Comparison of ENCODE assay signal across 13 cellular contexts in the genomic region with DNA sequence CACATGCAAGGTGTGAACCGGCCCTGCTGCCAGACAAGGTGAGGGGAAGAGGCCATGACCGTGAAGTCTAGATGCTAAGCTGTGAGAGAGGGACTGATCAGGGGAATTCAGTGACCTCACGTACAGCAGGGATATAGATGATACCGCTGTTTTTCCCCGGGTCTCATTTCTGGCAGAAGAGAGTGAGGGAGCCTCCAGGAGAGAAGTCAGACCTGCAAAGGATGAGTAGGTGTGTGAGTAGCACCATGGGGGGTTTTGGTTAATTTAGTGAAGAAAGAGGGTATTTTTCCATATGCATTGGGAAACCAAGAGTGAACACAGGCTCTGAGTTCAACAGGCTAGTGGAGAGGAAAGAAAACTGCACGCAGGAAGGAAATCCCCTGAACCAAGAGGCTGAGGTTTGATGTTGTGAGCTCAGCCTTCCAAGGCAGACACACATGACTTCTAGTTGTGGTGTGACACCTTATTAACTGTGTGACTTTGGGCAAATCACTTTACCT.
DNase-seq lines count a peak whose midpoint lies in the region; ATAC-seq and TF ChIP-seq lines count a peak whose summit lies in the region.
"Had no signal": no experiment of that assay in that cellular context is flagged by ENCODE, and none has a peak within 500 bp of the region (broad histone marks: within the 10 kb centered on the region; RNA-seq: fewer than 3 reads in every experiment).

No MANE protein-coding gene starts in this region.

- no peaks in the 10 kb centered on the region for H3K9me3 Mint-ChIP-seq in activated CD4-positive, alpha-beta T cell treated with anti-CD3 and anti-CD28 coated beads, Interleukin-2, amount 10 ng/mL, durations not matched to agents 24 days and 14 days
- H3K9me3 Mint-ChIP-seq in natural killer cell = no peaks in the 10 kb centered on the region

- H3K4me1 Mint-ChIP-seq in activated CD4-positive, alpha-beta T cell treated with anti-CD3 and anti-CD28 coated beads, Interleukin-2, amount 10 ng/mL, durations not matched to agents 24 days and 14 days = peaks cover 20% of the 10 kb centered on the region
- peaks cover 0 to 8% of the 10 kb centered on the region in 2 donors for H3K4me1 Mint-ChIP-seq in natural killer cell

- H3K4me3 Mint-ChIP-seq in activated CD4-positive, alpha-beta T cell treated with anti-CD3 and anti-CD28 coated beads, Interleukin-2, amount 10 ng/mL, durations not matched to agents 24 days and 14 days = no peak overlapping the region
- H3K4me3 Mint-ChIP-seq in natural killer cell = no peak overlapping the region

- peak; percentile 48 for ATAC-seq in GM21717 (IDR thresholded peaks at IDR 0.05; ENCODE audit: unreplicated experiment)
- peak; percentile 48 for ATAC-seq in HG03342 (IDR thresholded peaks at IDR 0.05; ENCODE audit: unreplicated experiment)
- ATAC-seq in natural killer cell = peak; percentile 16 to 54 (median 43)
- ATAC-seq in left cardiac atrium = no peak
- ATAC-seq: foreskin keratinocyte, left lobe of liver had no signal

- H3K36me3 Mint-ChIP-seq in activated CD4-positive, alpha-beta T cell treated with anti-CD3 and anti-CD28 coated beads, Interleukin-2, amount 10 ng/mL, durations not matched to agents 24 days and 14 days (ENCODE audit: low read depth) = no peaks in the 10 kb centered on the region
- no peaks in the 10 kb centered on the region for H3K36me3 Mint-ChIP-seq in natural killer cell

- intact Hi-C loops in activated CD4-positive, alpha-beta T cell treated with anti-CD3 and anti-CD28 coated beads, Interleukin-2, amount 10 ng/mL, durations not matched to agents 24 days and 14 days (cut with micrococcal nuclease) = loop anchor here (2.0 to 10.0 kb wide), 4 partner anchors 206 to 1226 kb away; no protein-coding TSS in a partner anchor
- intact Hi-C loops in natural killer cell (cut with micrococcal nuclease) (no loop called here), left cardiac atrium (cut with DNase I) (no loop called here)

- no peak overlapping the region for H3K27ac Mint-ChIP-seq in activated CD4-positive, alpha-beta T cell treated with anti-CD3 and anti-CD28 coated beads, Interleukin-2, amount 10 ng/mL, durations not matched to agents 24 days and 14 days
- H3K27ac Mint-ChIP-seq in natural killer cell = no peak overlapping the region
- H3K27ac Mint-ChIP-seq: activated T-helper 2 cell treated with anti-CD3 and anti-CD28 coated beads, Interferon-gamma antibody, Interleukin-2, Interleukin-4, amounts not matched to agents 10 μg/mL and 5 μg/mL and 100 μg/mL, durations not matched to agents 14 hours and 24 hours and 36 hours had no signal

- H3K27me3 Mint-ChIP-seq in activated CD4-positive, alpha-beta T cell treated with anti-CD3 and anti-CD28 coated beads, Interleukin-2, amount 10 ng/mL, durations not matched to agents 24 days and 14 days = no peaks in the 10 kb centered on the region
- peaks cover 0 to 11% of the 10 kb centered on the region in 2 donors for H3K27me3 Mint-ChIP-seq in natural killer cell (ENCODE audit: low read depth in 2 of 2)

- no peak for TF ChIP-seq CTCF in natural killer cell (IDR thresholded peaks at IDR 0.05)

- DNase-seq in activated CD4-positive, alpha-beta T cell treated with anti-CD3 and anti-CD28 coated beads, Interleukin-2, amount 10 ng/mL, durations not matched to agents 24 days and 14 days = peak; percentile 60
- no peak for DNase-seq in activated CD4-positive, alpha-beta T cell treated with anti-CD3 and anti-CD28 coated beads for 48 hours
- no peak for DNase-seq in natural killer cell
- no peak for DNase-seq in NOMO-1 (lab: John Stamatoyannopoulos, UW; ENCODE audit: unreplicated experiment in 2 of 2)
- DNase-seq in SK-N-DZ (ENCODE audit: low spot score) = no peak
- no peak for DNase-seq in left cardiac atrium
- DNase-seq: DMS79 treated with DMSO at 0.1 percent for 48 hours, foreskin keratinocyte, nucleus accumbens had no signal

Comparison
In these comparisons a context has a peak if more than half of its experiments do, and no peak if none do; other contexts are left out.
1. ATAC-seq: peak in GM21717 (single experiment), HG03342 (single experiment) and natural killer cell (3 of 3); none in left cardiac atrium (0 of 2).